Comparison of ENCODE assay signal across 1 cellular context in genomic region chrX:45711231-45711630, GRCh38.
TF ChIP-seq lines count a peak whose summit lies in the region.

No MANE protein-coding gene starts in this region.

TF ChIP-seq in A549, 52 proteins besides CTCF, POLR2A, EP300 and RAD21 (continued from another document):
- TF ChIP-seq HES2 (IDR thresholded peaks at IDR 0.05) (no peak), FOSB (CRISPR knock-in tag; IDR thresholded peaks at IDR 0.05) (no peak), HDAC2 (IDR thresholded peaks at IDR 0.05) (no peak), EHMT2 (IDR thresholded peaks at IDR 0.05; ENCODE audit: low read depth) (no peak)
TF ChIP-seq in A549: peak in this region for 0.
